ENCODE assay signal across 8 cellular contexts in the genomic region with DNA sequence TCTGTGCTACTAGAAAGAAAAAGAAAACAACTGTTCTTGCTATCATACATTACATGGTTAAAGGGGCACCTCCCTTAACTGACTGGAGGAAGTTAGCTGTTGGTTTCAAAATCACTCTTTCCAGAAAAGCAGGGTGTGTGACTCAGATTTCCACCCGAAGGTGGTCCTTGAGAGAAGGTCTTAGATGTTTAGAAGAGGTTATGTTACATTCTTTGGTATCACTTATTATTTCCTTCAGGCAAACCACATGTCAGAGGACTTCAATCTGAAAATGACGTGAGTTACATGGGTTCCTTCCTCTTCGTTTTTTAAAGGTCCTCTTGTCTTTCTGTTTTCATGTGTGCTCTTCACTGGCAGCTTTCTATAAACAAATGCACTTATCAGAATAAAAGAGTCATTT.
DNase-seq lines count a peak whose midpoint lies in the region; ATAC-seq and TF ChIP-seq lines count a peak whose summit lies in the region.

No MANE protein-coding gene starts in this region.

- H3K27me3 ChIP-seq in Caco-2 (replicated peaks; ENCODE audit: control insufficient read depth, insufficient read depth, low read length) (no peaks in the 10 kb centered on the region), left ventricle myocardium inferior (ENCODE audit: low read depth) (no peaks in the 10 kb centered on the region)

- no peaks in the 10 kb centered on the region for H3K27me3 Mint-ChIP-seq in activated CD8-positive, alpha-beta T cell treated with anti-CD3 and anti-CD28 coated beads for 36 hours
- peaks cover 2% of the 10 kb centered on the region for H3K27me3 Mint-ChIP-seq in Caco-2 (ENCODE audit: insufficient read depth, unreplicated experiment)

- peak overlapping the region; percentile 88 for H3K27ac Mint-ChIP-seq in activated CD8-positive, alpha-beta T cell treated with anti-CD3 and anti-CD28 coated beads for 36 hours
- H3K27ac Mint-ChIP-seq in Caco-2 (ENCODE audit: unreplicated experiment), result no peak overlapping the region

- peaks cover 7% of the 10 kb centered on the region for H3K9me3 Mint-ChIP-seq in activated CD8-positive, alpha-beta T cell treated with anti-CD3 and anti-CD28 coated beads for 36 hours
- H3K9me3 Mint-ChIP-seq in Caco-2 (ENCODE audit: unreplicated experiment), result no peaks in the 10 kb centered on the region

- BruUV-seq in Caco-2 (replicated peaks; lab: Mats Ljungman, UMichigan), result no TSS peak

- ATAC-seq in HG03520 (IDR thresholded peaks at IDR 0.05; ENCODE audit: unreplicated experiment) (peak; percentile 86), mucosa of descending colon (peak; percentile 75)
- peak; percentile 88 for ATAC-seq in activated CD8-positive, alpha-beta T cell treated with anti-CD3 and anti-CD28 coated beads for 36 hours

- POLR2A ChIA-PET in activated CD8-positive, alpha-beta T cell treated with anti-CD3 and anti-CD28 coated beads for 36 hours (lab: Charles Lee), result interaction anchor here (0.9 kb wide), 1 partner anchor 309 kb away, joined by 4 read pairs; no protein-coding TSS in a partner anchor
- POLR2A ChIA-PET in Caco-2 (lab: Charles Lee), result no interaction called here

- no peaks in the 10 kb centered on the region for H3K9me3 ChIP-seq in mucosa of descending colon
- no peaks in the 10 kb centered on the region for H3K9me3 ChIP-seq in Caco-2
- no peaks in the 10 kb centered on the region for H3K9me3 ChIP-seq in left ventricle myocardium inferior (replicated peaks)

- intact Hi-C loops in activated CD8-positive, alpha-beta T cell treated with anti-CD3 and anti-CD28 coated beads for 36 hours (cut with micrococcal nuclease), result loop anchor here (2.0 to 10.0 kb wide), 5 partner anchors 41 to 482 kb away; no protein-coding TSS in a partner anchor
- intact Hi-C loops in mucosa of descending colon (cut with DNase I, micrococcal nuclease) (no loop called here), Caco-2 (cut with micrococcal nuclease; ENCODE audit: unreplicated experiment) (no loop called here), left ventricle myocardium inferior (cut with micrococcal nuclease) (no loop called here)

- CTCF ChIA-PET in activated CD8-positive, alpha-beta T cell treated with anti-CD3 and anti-CD28 coated beads for 36 hours (lab: Charles Lee), result no interaction called here
- CTCF ChIA-PET in Caco-2 (lab: Charles Lee), result no interaction called here

- no peak overlapping the region for H3K27ac ChIP-seq in left ventricle myocardium inferior (replicated peaks)

- peaks cover 14% of the 10 kb centered on the region for H3K36me3 Mint-ChIP-seq in activated CD8-positive, alpha-beta T cell treated with anti-CD3 and anti-CD28 coated beads for 36 hours (ENCODE audit: low read depth)
- H3K36me3 Mint-ChIP-seq in Caco-2 (ENCODE audit: insufficient read depth, unreplicated experiment), result no peaks in the 10 kb centered on the region

- H3K4me1 ChIP-seq in mucosa of descending colon (ENCODE audit: low read depth), result no peaks in the 10 kb centered on the region
- no peaks in the 10 kb centered on the region for H3K4me1 ChIP-seq in Caco-2
- H3K4me1 ChIP-seq in left ventricle myocardium inferior, result no peaks in the 10 kb centered on the region

- H3K4me3 Mint-ChIP-seq in activated CD8-positive, alpha-beta T cell treated with anti-CD3 and anti-CD28 coated beads for 36 hours, result peak overlapping the region; percentile 38
- no peak overlapping the region for H3K4me3 Mint-ChIP-seq in Caco-2 (ENCODE audit: unreplicated experiment)

- no peak for TF ChIP-seq CTCF in activated CD8-positive, alpha-beta T cell treated with anti-CD3 and anti-CD28 coated beads for 36 hours (IDR thresholded peaks at IDR 0.05)
- TF ChIP-seq CTCF in mucosa of descending colon (IDR thresholded peaks at IDR 0.05) (no peak), Caco-2 (IDR thresholded peaks at IDR 0.05; ENCODE audit: insufficient read depth in 1 of 2, low read depth in 1 of 2, low read length in 1 of 2, severe bottlenecking in 1 of 2, unreplicated experiment in 1 of 2) (no peak), left ventricle myocardium inferior (IDR thresholded peaks at IDR 0.05; ENCODE audit: borderline replicate concordance) (no peak)

- H3K36me3 ChIP-seq in mucosa of descending colon (ENCODE audit: low read depth) (no peaks in the 10 kb centered on the region), Caco-2 (ENCODE audit: control insufficient read depth, insufficient read depth, low read length) (no peaks in the 10 kb centered on the region), left ventricle myocardium inferior (no peaks in the 10 kb centered on the region)

- no peak overlapping the region for H3K4me3 ChIP-seq in mucosa of descending colon
- H3K4me3 ChIP-seq in Caco-2 (ENCODE audit: low read depth, low read length), result no peak overlapping the region
- H3K4me3 ChIP-seq in left ventricle myocardium inferior, result no peak overlapping the region

- peak; percentile 26 to 59 for DNase-seq in activated CD8-positive, alpha-beta memory T cell treated with anti-CD3 and anti-CD28 coated beads for 4 hours (ENCODE audit: low read depth in 2 of 2)
- DNase-seq in activated CD8-positive, alpha-beta memory T cell treated with anti-CD3 and anti-CD28 coated beads, Interleukin-2, amount 50 U/mL, for 48 hours, result no peak
- DNase-seq in activated CD8-positive, alpha-beta T cell treated with anti-CD3 and anti-CD28 coated beads for 36 hours, result peak; percentile 82
- no peak for DNase-seq in mucosa of descending colon
- no peak for DNase-seq in Caco-2
- no peak for DNase-seq in NCI-H82 treated with DMSO at 0.1 percent for 48 hours (lab: John Stamatoyannopoulos, UW; ENCODE audit: unreplicated experiment)
- DNase-seq in left ventricle myocardium inferior, result no peak

- H3K4me1 Mint-ChIP-seq in activated CD8-positive, alpha-beta T cell treated with anti-CD3 and anti-CD28 coated beads for 36 hours (ENCODE audit: low read depth), result peaks cover 76% of the 10 kb centered on the region
- H3K4me1 Mint-ChIP-seq in Caco-2 (ENCODE audit: low read depth, unreplicated experiment), result no peaks in the 10 kb centered on the region

Comparison
In these comparisons a context has a peak if more than half of its experiments do, and no peak if none do; other contexts are left out.
1. DNase-seq: peak in activated CD8-positive, alpha-beta memory T cell treated with anti-CD3 and anti-CD28 coated beads for 4 hours (2 of 2) and activated CD8-positive, alpha-beta T cell treated with anti-CD3 and anti-CD28 coated beads for 36 hours (single experiment); none in activated CD8-positive, alpha-beta memory T cell treated with anti-CD3 and anti-CD28 coated beads, Interleukin-2, amount 50 U/mL, for 48 hours (single experiment), mucosa of descending colon (0 of 3), Caco-2 (0 of 2), NCI-H82 treated with DMSO at 0.1 percent for 48 hours (single experiment) and left ventricle myocardium inferior (single experiment).
2. Peak in every context shown above with its lines, with median percentiles within 50 percentile points of each other: ATAC-seq.